1 cellular context compared by ENCODE assay signal in genomic region chr10:35640951-35641429, GRCh38.
TF ChIP-seq lines count a peak whose summit lies in the region.

No MANE protein-coding gene starts in this region.

TF ChIP-seq in HEK293, 187 proteins besides CTCF, POLR2A, EP300 and RAD21 (continued from another document and continues in another):
- TF ChIP-seq ZNF148 (tag by site-specific recombination; IDR thresholded peaks at IDR 0.05; ENCODE audit: borderline replicate concordance) (no peak), ZNF133 (tag by site-specific recombination; IDR thresholded peaks at IDR 0.05) (no peak), INSM2 (tag by site-specific recombination; IDR thresholded peaks at IDR 0.05) (no peak), KLF10 (tag by site-specific recombination; IDR thresholded peaks at IDR 0.05) (no peak), ZNF132 (tag by site-specific recombination; IDR thresholded peaks at IDR 0.05; ENCODE audit: borderline replicate concordance) (no peak), ZNF175 (tag by site-specific recombination; IDR thresholded peaks at IDR 0.05) (no peak), ZNF248 (tag by site-specific recombination; IDR thresholded peaks at IDR 0.05) (no peak), ZNF792 (tag by site-specific recombination; IDR thresholded peaks at IDR 0.05) (no peak), ZNF214 (tag by site-specific recombination; IDR thresholded peaks at IDR 0.05; ENCODE audit: borderline replicate concordance) (no peak), ZNF514 (tag by site-specific recombination; IDR thresholded peaks at IDR 0.05) (no peak), ZFP69B (tag by site-specific recombination; IDR thresholded peaks at IDR 0.05) (no peak), ZIC2 (tag by site-specific recombination; IDR thresholded peaks at IDR 0.05) (no peak), ZBTB8A (tag by site-specific recombination; IDR thresholded peaks at IDR 0.05) (peak; percentile 29), ZNF138 (tag by site-specific recombination; IDR thresholded peaks at IDR 0.05; ENCODE audit: borderline replicate concordance) (no peak), ZNF76 (tag by site-specific recombination; IDR thresholded peaks at IDR 0.05; ENCODE audit: borderline replicate concordance, low read depth) (no peak), ZNF19 (tag by site-specific recombination; IDR thresholded peaks at IDR 0.05; ENCODE audit: low read depth) (no peak), ZNF521 (tag by site-specific recombination; IDR thresholded peaks at IDR 0.05) (no peak), KLF1 (tag by site-specific recombination; IDR thresholded peaks at IDR 0.05) (0 out of 2 replicates have a peak, but pooled peaks have one; percentile 34), ZNF830 (tag by site-specific recombination; IDR thresholded peaks at IDR 0.05; ENCODE audit: low read depth) (no peak), SCRT2 (tag by site-specific recombination; IDR thresholded peaks at IDR 0.05) (peak; percentile 92), ZNF548 (tag by site-specific recombination; IDR thresholded peaks at IDR 0.05) (no peak), ZNF221 (tag by site-specific recombination; IDR thresholded peaks at IDR 0.05; ENCODE audit: borderline replicate concordance) (no peak), OVOL3 (tag by site-specific recombination; IDR thresholded peaks at IDR 0.05) (no peak), ZNF629 (tag by site-specific recombination; IDR thresholded peaks at IDR 0.05) (no peak), ZNF174 (tag by site-specific recombination; IDR thresholded peaks at IDR 0.05) (no peak), ZNF394 (tag by site-specific recombination; IDR thresholded peaks at IDR 0.05; ENCODE audit: borderline replicate concordance) (no peak), ZNF621 (tag by site-specific recombination; IDR thresholded peaks at IDR 0.05) (no peak), ZNF670 (tag by site-specific recombination; IDR thresholded peaks at IDR 0.05; ENCODE audit: low read depth) (no peak), ZNF311 (tag by site-specific recombination; IDR thresholded peaks at IDR 0.05; ENCODE audit: borderline replicate concordance) (no peak), ZBTB11 (tag by site-specific recombination; conservative IDR thresholded peaks at IDR 0.05; ENCODE audit: low read depth) (no peak), ZNF571 (tag by site-specific recombination; IDR thresholded peaks at IDR 0.05) (no peak), ZFHX2 (tag by site-specific recombination; conservative IDR thresholded peaks at IDR 0.05) (no peak), ZNF341 (tag by site-specific recombination; IDR thresholded peaks at IDR 0.05; ENCODE audit: low read depth) (0 out of 2 replicates have a peak, but pooled peaks have one; percentile 17), ZNF785 (tag by site-specific recombination; IDR thresholded peaks at IDR 0.05) (no peak), ZNF596 (tag by site-specific recombination; IDR thresholded peaks at IDR 0.05) (no peak), ZNF121 (tag by site-specific recombination; IDR thresholded peaks at IDR 0.05) (no peak), SP7 (tag by site-specific recombination; IDR thresholded peaks at IDR 0.05) (no peak), HOXD13 (CRISPR knock-in tag; IDR thresholded peaks at IDR 0.05; ENCODE audit: borderline replicate concordance) (no peak), ZNF600 (tag by site-specific recombination; IDR thresholded peaks at IDR 0.05) (peak; percentile 75), ZNF776 (tag by site-specific recombination; IDR thresholded peaks at IDR 0.05; ENCODE audit: borderline replicate concordance) (no peak), ZNF585B (tag by site-specific recombination; IDR thresholded peaks at IDR 0.05) (no peak), ZNF274 (IDR thresholded peaks at IDR 0.05; ENCODE audit: low read length) (no peak), ZNF274 (tag by site-specific recombination; IDR thresholded peaks at IDR 0.05; ENCODE audit: borderline replicate concordance) (no peak), SP2 (tag by site-specific recombination; IDR thresholded peaks at IDR 0.05) (peak; percentile 61), ZNF146 (tag by site-specific recombination; IDR thresholded peaks at IDR 0.05) (no peak), BCL11A (tag by site-specific recombination; IDR thresholded peaks at IDR 0.05; ENCODE audit: low read depth) (no peak), ZNF530 (tag by site-specific recombination; IDR thresholded peaks at IDR 0.05; ENCODE audit: low read depth) (no peak), GLI4 (tag by site-specific recombination; IDR thresholded peaks at IDR 0.05) (no peak), ZNF510 (tag by site-specific recombination; IDR thresholded peaks at IDR 0.05; ENCODE audit: insufficient replicate concordance) (no peak), ZNF645 (tag by site-specific recombination; IDR thresholded peaks at IDR 0.05) (peak; percentile 73; the same call in 1 of the 2 replicates), ZNF202 (tag by site-specific recombination; IDR thresholded peaks at IDR 0.05; ENCODE audit: borderline replicate concordance) (no peak), ZNF433 (tag by site-specific recombination; IDR thresholded peaks at IDR 0.05; ENCODE audit: low read depth) (no peak), MZF1 (tag by site-specific recombination; IDR thresholded peaks at IDR 0.05; ENCODE audit: borderline replicate concordance) (no peak), RBAK (tag by site-specific recombination; IDR thresholded peaks at IDR 0.05) (no peak), OSR2 (tag by site-specific recombination; IDR thresholded peaks at IDR 0.05) (no peak)
- TF ChIP-seq, protein P1, sequence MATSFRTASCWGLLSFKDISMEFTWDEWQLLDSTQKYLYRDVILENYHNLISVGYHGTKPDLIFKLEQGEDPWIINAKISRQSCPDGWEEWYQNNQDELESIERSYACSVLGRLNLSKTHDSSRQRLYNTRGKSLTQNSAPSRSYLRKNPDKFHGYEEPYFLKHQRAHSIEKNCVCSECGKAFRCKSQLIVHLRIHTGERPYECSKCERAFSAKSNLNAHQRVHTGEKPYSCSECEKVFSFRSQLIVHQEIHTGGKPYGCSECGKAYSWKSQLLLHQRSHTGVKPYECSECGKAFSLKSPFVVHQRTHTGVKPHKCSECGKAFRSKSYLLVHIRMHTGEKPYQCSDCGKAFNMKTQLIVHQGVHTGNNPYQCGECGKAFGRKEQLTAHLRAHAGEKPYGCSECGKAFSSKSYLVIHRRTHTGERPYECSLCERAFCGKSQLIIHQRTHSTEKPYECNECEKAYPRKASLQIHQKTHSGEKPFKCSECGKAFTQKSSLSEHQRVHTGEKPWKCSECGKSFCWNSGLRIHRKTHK (tag by site-specific recombination; IDR thresholded peaks at IDR 0.05) = no peak
- TF ChIP-seq, protein P2, sequence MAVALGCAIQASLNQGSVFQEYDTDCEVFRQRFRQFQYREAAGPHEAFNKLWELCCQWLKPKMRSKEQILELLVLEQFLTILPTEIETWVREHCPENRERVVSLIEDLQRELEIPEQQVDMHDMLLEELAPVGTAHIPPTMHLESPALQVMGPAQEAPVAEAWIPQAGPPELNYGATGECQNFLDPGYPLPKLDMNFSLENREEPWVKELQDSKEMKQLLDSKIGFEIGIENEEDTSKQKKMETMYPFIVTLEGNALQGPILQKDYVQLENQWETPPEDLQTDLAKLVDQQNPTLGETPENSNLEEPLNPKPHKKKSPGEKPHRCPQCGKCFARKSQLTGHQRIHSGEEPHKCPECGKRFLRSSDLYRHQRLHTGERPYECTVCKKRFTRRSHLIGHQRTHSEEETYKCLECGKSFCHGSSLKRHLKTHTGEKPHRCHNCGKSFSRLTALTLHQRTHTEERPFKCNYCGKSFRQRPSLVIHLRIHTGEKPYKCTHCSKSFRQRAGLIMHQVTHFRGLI (tag by site-specific recombination; IDR thresholded peaks at IDR 0.05) = 0 out of 2 replicates have a peak, but pooled peaks have one; percentile 6
- TF ChIP-seq, protein P3, sequence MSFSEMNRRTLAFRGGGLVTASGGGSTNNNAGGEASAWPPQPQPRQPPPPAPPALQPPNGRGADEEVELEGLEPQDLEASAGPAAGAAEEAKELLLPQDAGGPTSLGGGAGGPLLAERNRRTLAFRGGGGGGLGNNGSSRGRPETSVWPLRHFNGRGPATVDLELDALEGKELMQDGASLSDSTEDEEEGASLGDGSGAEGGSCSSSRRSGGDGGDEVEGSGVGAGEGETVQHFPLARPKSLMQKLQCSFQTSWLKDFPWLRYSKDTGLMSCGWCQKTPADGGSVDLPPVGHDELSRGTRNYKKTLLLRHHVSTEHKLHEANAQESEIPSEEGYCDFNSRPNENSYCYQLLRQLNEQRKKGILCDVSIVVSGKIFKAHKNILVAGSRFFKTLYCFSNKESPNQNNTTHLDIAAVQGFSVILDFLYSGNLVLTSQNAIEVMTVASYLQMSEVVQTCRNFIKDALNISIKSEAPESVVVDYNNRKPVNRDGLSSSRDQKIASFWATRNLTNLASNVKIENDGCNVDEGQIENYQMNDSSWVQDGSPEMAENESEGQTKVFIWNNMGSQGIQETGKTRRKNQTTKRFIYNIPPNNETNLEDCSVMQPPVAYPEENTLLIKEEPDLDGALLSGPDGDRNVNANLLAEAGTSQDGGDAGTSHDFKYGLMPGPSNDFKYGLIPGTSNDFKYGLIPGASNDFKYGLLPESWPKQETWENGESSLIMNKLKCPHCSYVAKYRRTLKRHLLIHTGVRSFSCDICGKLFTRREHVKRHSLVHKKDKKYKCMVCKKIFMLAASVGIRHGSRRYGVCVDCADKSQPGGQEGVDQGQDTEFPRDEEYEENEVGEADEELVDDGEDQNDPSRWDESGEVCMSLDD (tag by site-specific recombination; IDR thresholded peaks at IDR 0.05) = no peak
- TF ChIP-seq, protein P4, sequence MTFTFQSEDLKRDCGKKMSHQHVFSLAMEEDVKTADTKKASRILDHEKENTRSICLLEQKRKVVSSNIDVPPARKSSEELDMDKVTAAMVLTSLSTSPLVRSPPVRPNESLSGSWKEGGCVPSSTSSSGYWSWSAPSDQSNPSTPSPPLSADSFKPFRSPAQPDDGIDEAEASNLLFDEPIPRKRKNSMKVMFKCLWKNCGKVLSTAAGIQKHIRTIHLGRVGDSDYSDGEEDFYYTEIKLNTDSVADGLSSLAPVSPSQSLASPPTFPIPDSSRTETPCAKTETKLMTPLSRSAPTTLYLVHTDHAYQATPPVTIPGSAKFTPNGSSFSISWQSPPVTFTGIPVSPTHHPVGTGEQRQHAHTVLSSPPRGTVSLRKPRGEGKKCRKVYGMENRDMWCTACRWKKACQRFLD (tag by site-specific recombination; IDR thresholded peaks at IDR 0.05) = no peak
